ENCODE assay signal across 13 cellular contexts in the genomic region with DNA sequence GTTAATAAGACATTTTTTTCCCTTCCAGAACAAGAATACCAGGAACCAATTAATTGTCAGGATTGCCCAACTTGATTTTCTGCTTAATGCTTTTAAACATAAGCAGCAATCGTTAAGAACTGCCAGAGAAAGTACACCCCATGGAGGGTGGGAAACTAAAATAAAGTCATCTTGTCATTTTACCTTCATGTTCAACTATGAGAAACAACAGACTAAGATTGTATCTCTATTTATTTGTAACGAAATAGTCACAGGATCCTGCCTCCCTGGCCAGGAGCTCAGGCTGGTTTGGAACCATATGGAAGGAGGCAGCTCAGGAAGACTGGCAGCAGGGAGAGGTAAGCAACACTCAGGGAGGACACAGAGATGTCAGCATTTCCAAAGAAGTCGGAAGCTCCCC.
DNase-seq lines count a peak whose midpoint lies in the region; ATAC-seq and TF ChIP-seq lines count a peak whose summit lies in the region.
"Had no signal": no experiment of that assay in that cellular context is flagged by ENCODE, and none has a peak within 500 bp of the region (broad histone marks: within the 10 kb centered on the region; RNA-seq: fewer than 3 reads in every experiment).

No MANE protein-coding gene starts in this region.

- TF ChIP-seq CTCF in RWPE2 (IDR thresholded peaks at IDR 0.05; ENCODE audit: poor library complexity, severe bottlenecking) = no peak
- no peak for TF ChIP-seq CTCF in thyroid gland (IDR thresholded peaks at IDR 0.05)

- DNase-seq in RWPE2 (ENCODE audit: low spot score) (no peak), cerebellum (ENCODE audit: low spot score) (peak; percentile 59), thyroid gland (no peak), AG08396 (ENCODE audit: low spot score) (no peak)
- DNase-seq in stimulated activated naive CD4-positive, alpha-beta T cell (lab: John Stamatoyannopoulos, UW) = no peak
- no peak for DNase-seq in stimulated activated naive B cell treated with anti-CD40 and anti-IgM and Interleukin-4, amounts not matched to agents 10 μg/mL and 1 μg/mL and 100 μg/mL, for 72 hours
- DNase-seq: activated CD4-positive, CD25-positive, alpha-beta regulatory T cell treated with anti-CD3 and anti-CD28 coated beads, Interleukin-2, amount 50 U/mL, for 72 hours; activated T-cell treated with anti-CD3 and anti-CD28 coated beads, Interleukin-2, amount 50 U/mL, for 48 hours; naive B cell; NCI-H1048; NCI-H526 had no signal

- H3K36me3 ChIP-seq in RWPE2 (ENCODE audit: low read depth) = 0 out of 2 replicates have a peak, but pooled peaks cover 4% of the 10 kb centered on the region
- no peaks in the 10 kb centered on the region for H3K36me3 ChIP-seq in mucosa of stomach (ENCODE audit: control insufficient read depth, insufficient read depth, low read length)
- no peaks in the 10 kb centered on the region for H3K36me3 ChIP-seq in thyroid gland

- H3K4me3 ChIP-seq in RWPE2 (ENCODE audit: severe bottlenecking) (no peak overlapping the region), mucosa of stomach (ENCODE audit: low read length) (peak overlapping the region; percentile 37), thyroid gland (replicated peaks in 1 of 3) (no peak overlapping the region)

- no peak overlapping the region for H3K27ac Mint-ChIP-seq in stimulated activated naive B cell treated with anti-CD40 and anti-IgM and Interleukin-4, amounts not matched to agents 10 μg/mL and 1 μg/mL and 100 μg/mL, for 72 hours

- H3K27ac ChIP-seq in RWPE2 (ENCODE audit: poor library complexity, severe bottlenecking) = peak overlapping the region; percentile 94
- peak overlapping the region; percentile 78 to 85 (median 81) for H3K27ac ChIP-seq in thyroid gland

- H3K4me3 Mint-ChIP-seq in stimulated activated naive B cell treated with anti-CD40 and anti-IgM and Interleukin-4, amounts not matched to agents 10 μg/mL and 1 μg/mL and 100 μg/mL, for 72 hours = no peak overlapping the region
- H3K4me3 Mint-ChIP-seq: naive B cell; stimulated activated memory B cell treated with anti-CD40 and anti-IgM and Interleukin-4, amounts not matched to agents 10 μg/mL and 1 μg/mL and 100 μg/mL, for 72 hours had no signal

- no peaks in the 10 kb centered on the region for H3K9me3 Mint-ChIP-seq in stimulated activated naive B cell treated with anti-CD40 and anti-IgM and Interleukin-4, amounts not matched to agents 10 μg/mL and 1 μg/mL and 100 μg/mL, for 72 hours
- H3K9me3 Mint-ChIP-seq: naive B cell; stimulated activated memory B cell treated with anti-CD40 and anti-IgM and Interleukin-4, amounts not matched to agents 10 μg/mL and 1 μg/mL and 100 μg/mL, for 72 hours had no signal

- H3K4me1 ChIP-seq in RWPE2 (ENCODE audit: insufficient read depth, poor library complexity, severe bottlenecking) (peaks cover 26% of the 10 kb centered on the region), mucosa of stomach (ENCODE audit: control insufficient read depth, insufficient read depth, low read length) (peaks cover 67% of the 10 kb centered on the region), thyroid gland (peaks cover 26 to 47% of the 10 kb centered on the region in 2 donors)

- peak overlapping the region; percentile 63 for H3K9ac ChIP-seq in mucosa of stomach (ENCODE audit: low read length)

- no peaks in the 10 kb centered on the region for H3K9me3 ChIP-seq in RWPE2 (ENCODE audit: severe bottlenecking)
- no peaks in the 10 kb centered on the region for H3K9me3 ChIP-seq in mucosa of stomach (ENCODE audit: control insufficient read depth, low read length)
- H3K9me3 ChIP-seq in thyroid gland = no peaks in the 10 kb centered on the region

- H3K27me3 Mint-ChIP-seq in stimulated activated naive B cell treated with anti-CD40 and anti-IgM and Interleukin-4, amounts not matched to agents 10 μg/mL and 1 μg/mL and 100 μg/mL, for 72 hours = no peaks in the 10 kb centered on the region
- H3K27me3 Mint-ChIP-seq: naive B cell; stimulated activated memory B cell treated with anti-CD40 and anti-IgM and Interleukin-4, amounts not matched to agents 10 μg/mL and 1 μg/mL and 100 μg/mL, for 72 hours had no signal

- no peak for TF ChIP-seq POLR2A in thyroid gland (IDR thresholded peaks at IDR 0.05)

- H3K27me3 ChIP-seq in RWPE2 (ENCODE audit: insufficient read depth, poor library complexity, severe bottlenecking) (no peaks in the 10 kb centered on the region), mucosa of stomach (ENCODE audit: control insufficient read depth, insufficient read depth, low read length) (no peaks in the 10 kb centered on the region), thyroid gland (no peaks in the 10 kb centered on the region)

- 73 to 90% methylated on average over 3 of the region's 3 CpGs for WGBS in thyroid gland, 2 donors

- ATAC-seq in RWPE2 (ENCODE audit: low read depth) = no peak
- no peak for ATAC-seq in stimulated activated naive B cell treated with anti-CD40 and anti-IgM and Interleukin-4, amounts not matched to agents 10 μg/mL and 1 μg/mL and 100 μg/mL, for 72 hours (replicated peaks)
- ATAC-seq: stimulated activated memory B cell treated with anti-CD40 and anti-IgM and Interleukin-4, amounts not matched to agents 10 μg/mL and 1 μg/mL and 100 μg/mL, for 72 hours had no signal

- H3K4me1 Mint-ChIP-seq in stimulated activated naive B cell treated with anti-CD40 and anti-IgM and Interleukin-4, amounts not matched to agents 10 μg/mL and 1 μg/mL and 100 μg/mL, for 72 hours = peaks cover 12 to 26% of the 10 kb centered on the region in 2 donors

- intact Hi-C loops in thyroid gland (cut with DNase I) = no loop called here

- H3K36me3 Mint-ChIP-seq in stimulated activated naive B cell treated with anti-CD40 and anti-IgM and Interleukin-4, amounts not matched to agents 10 μg/mL and 1 μg/mL and 100 μg/mL, for 72 hours = peaks cover 2 to 27% of the 10 kb centered on the region in 2 donors
